ENCODE assay signal across 10 cellular contexts in the genomic region with DNA sequence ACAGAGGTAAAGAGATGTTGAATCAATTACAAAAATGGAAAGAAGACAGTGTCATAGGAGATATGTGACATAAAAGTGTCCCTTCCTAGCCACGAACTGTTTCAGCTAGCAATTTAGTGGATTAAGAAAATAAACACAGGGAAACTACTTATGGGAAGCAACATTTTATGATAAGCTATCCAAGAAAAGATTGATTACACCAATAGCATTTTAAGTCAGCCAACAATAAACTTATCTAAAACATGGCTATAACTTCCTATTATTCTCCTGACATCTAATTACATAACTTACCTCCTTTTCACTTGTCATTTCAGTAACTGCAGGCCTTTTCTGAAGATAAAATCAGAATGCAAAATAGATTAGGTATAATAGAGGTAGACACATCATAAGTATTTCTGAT.
"Had no signal": no experiment of that assay in that cellular context is flagged by ENCODE, and none has a peak within 500 bp of the region (broad histone marks: within the 10 kb centered on the region; RNA-seq: fewer than 3 reads in every experiment).

No MANE protein-coding gene starts in this region.

- H3K9me3 ChIP-seq: HAP-1 had no signal

- H3K9me3 Mint-ChIP-seq: GM23338, H9, HFFc6 had no signal

- H3K27ac ChIP-seq: GM23248 had no signal

- H3K4me1 ChIP-seq: HAP-1 had no signal

- H3K27ac Mint-ChIP-seq: GM23338, H9, HFFc6 had no signal

- H3K36me3 ChIP-seq: HAP-1 had no signal

- FAIRE-seq: H1, H54 had no signal

- ATAC-seq: GM23338, HCT116 had no signal

- H3K4me3 Mint-ChIP-seq: GM23338, H9, HFFc6 had no signal

- DNase-seq: GM23248, GOT3, H7, H9, HFFc6 had no signal

- H3K4me3 ChIP-seq: GM23248, GM23338, HAP-1 had no signal
